ENCODE assay signal across 1 cellular context in genomic region chr5:160007610-160008009, GRCh38.
TF ChIP-seq lines count a peak whose summit lies in the region.

No MANE protein-coding gene starts in this region.

TF ChIP-seq in HCT116, 20 proteins besides CTCF, POLR2A, EP300 and RAD21 (continued from another document):
- TF ChIP-seq SRF (IDR thresholded peaks at IDR 0.05; ENCODE audit: low read depth) = no peak
